In genomic region chr3:149618151-149619123, GRCh38 we compare ENCODE assay signal across 11 cellular contexts. TPM values are rescaled to one million over a fixed set of nuclear protein-coding genes. Genes with fewer than 3 reads are reported as not detected.
DNase-seq lines count a peak whose midpoint lies in the region; ATAC-seq and TF ChIP-seq lines count a peak whose summit lies in the region.
"Had no signal": no experiment of that assay in that cellular context is flagged by ENCODE, and none has a peak within 500 bp of the region (broad histone marks: within the 10 kb centered on the region; RNA-seq: fewer than 3 reads in every experiment).

No MANE protein-coding gene starts in this region.

- TF ChIP-seq CTCF in gastroesophageal sphincter (IDR thresholded peaks at IDR 0.05) (no peak), osteoblast (IDR thresholded peaks at IDR 0.05; ENCODE audit: extremely low read depth, low read depth, low read length) (no peak)

- 59 to 60% methylated on average over 15 of the region's 15 CpGs for WGBS in GM23248 (ENCODE audit: low coverage in 1 of 2, low lambda C conversion rate in 2 of 2, missing lambda C conversion rate in 2 of 2), 2 experiments
- WGBS in gastroesophageal sphincter (ENCODE audit: low coverage in 1 of 2), 2 donors = 55 to 62% methylated on average over 12 of the region's 15 CpGs

- H3K4me3 ChIP-seq in GM23248 = no peak overlapping the region
- no peak overlapping the region for H3K4me3 ChIP-seq in gastroesophageal sphincter
- no peak overlapping the region for H3K4me3 ChIP-seq in osteoblast (ENCODE audit: insufficient read depth, low read length)

- ATAC-seq in gastroesophageal sphincter (no peak), GM21515 (IDR thresholded peaks at IDR 0.05; ENCODE audit: unreplicated experiment) (no peak), GM21529 (IDR thresholded peaks at IDR 0.05; ENCODE audit: unreplicated experiment) (no peak)

- H3K4me1 ChIP-seq in GM23248 (ENCODE audit: insufficient read depth) = peaks cover 55% of the 10 kb centered on the region
- peaks cover 31 to 99% (median 31%) of the 10 kb centered on the region in 3 donors for H3K4me1 ChIP-seq in gastroesophageal sphincter
- peaks cover 64% of the 10 kb centered on the region for H3K4me1 ChIP-seq in osteoblast (ENCODE audit: insufficient read depth, low read length)
- H3K4me1 ChIP-seq: parathyroid adenoma had no signal

- H2AFZ ChIP-seq in GM23248 (no peak overlapping the region), osteoblast (ENCODE audit: low read length) (no peak overlapping the region)
- H2AFZ ChIP-seq: parathyroid adenoma had no signal

- peak overlapping the region; percentile 97; the same call in 1 of the 2 replicates for H3K27ac ChIP-seq in GM23248
- peak overlapping the region in 3 of 4 donors; percentile 4 to 47 (median 13) for H3K27ac ChIP-seq in gastroesophageal sphincter
- peak overlapping the region; percentile 89 for H3K27ac ChIP-seq in osteoblast (ENCODE audit: low read depth, low read length)
- H3K27ac ChIP-seq: C4-2B, parathyroid adenoma had no signal

- in situ Hi-C loops in GM23248 (cut with MboI) = no loop called here

- H3K4me2 ChIP-seq in GM23248 (ENCODE audit: unreplicated experiment) (no peak overlapping the region), osteoblast (ENCODE audit: insufficient read depth, low read length) (peak overlapping the region; percentile 40)

- no peak for TF ChIP-seq POLR2A in gastroesophageal sphincter (IDR thresholded peaks at IDR 0.05)

- no peaks in the 10 kb centered on the region for H4K20me1 ChIP-seq in GM23248 (ENCODE audit: insufficient read depth)
- H4K20me1 ChIP-seq in osteoblast (ENCODE audit: insufficient read depth, low read length) = peaks cover 41% of the 10 kb centered on the region

- H3K79me2 ChIP-seq in GM23248 (ENCODE audit: insufficient read depth) (peaks cover 89% of the 10 kb centered on the region), osteoblast (ENCODE audit: insufficient read depth, low read length) (peaks cover 87% of the 10 kb centered on the region)

- H3K9me3 ChIP-seq in GM23248 (ENCODE audit: low read depth) (no peaks in the 10 kb centered on the region), gastroesophageal sphincter (no peaks in the 10 kb centered on the region), osteoblast (ENCODE audit: low read depth, low read length) (no peaks in the 10 kb centered on the region)

- no peak for TF ChIP-seq EP300 in gastroesophageal sphincter (IDR thresholded peaks at IDR 0.05)

- DNase-seq in GM23248 = no peak
- DNase-seq in amniotic epithelial cell (ENCODE audit: low read depth) = peak; percentile 71
- DNase-seq in osteoblast (ENCODE audit: insufficient read length, low spot score, missing footprints) = peak; percentile 41
- DNase-seq in NCI-H1092 treated with DMSO at 0.1 percent for 48 hours (lab: John Stamatoyannopoulos, UW) = no peak
- no peak for DNase-seq in activated T-cell treated with anti-CD3 and anti-CD28 coated beads, Interleukin-2, amount 50 U/mL, for 48 hours
- DNase-seq: NCI-H1694 had no signal

- peaks cover 59% of the 10 kb centered on the region for H3F3A ChIP-seq in GM23248 (ENCODE audit: insufficient read depth)

- no peak overlapping the region for H3K9ac ChIP-seq in GM23248
- H3K9ac ChIP-seq: parathyroid adenoma had no signal

- no peaks in the 10 kb centered on the region for H3K9me2 ChIP-seq in GM23248 (ENCODE audit: insufficient read depth)

- H3K27me3 ChIP-seq in GM23248 (replicated peaks; ENCODE audit: insufficient read depth) = no peaks in the 10 kb centered on the region
- H3K27me3 ChIP-seq in gastroesophageal sphincter = no peaks in the 10 kb centered on the region
- H3K27me3 ChIP-seq in osteoblast (ENCODE audit: insufficient read depth, low read length) = no peaks in the 10 kb centered on the region

- H3K36me3 ChIP-seq in GM23248 (ENCODE audit: low read depth) = no peaks in the 10 kb centered on the region
- no peaks in the 10 kb centered on the region for H3K36me3 ChIP-seq in gastroesophageal sphincter
- peaks cover 5% of the 10 kb centered on the region for H3K36me3 ChIP-seq in osteoblast (ENCODE audit: insufficient read depth, low read length)

RNA-seq across cellular contexts. Expression of gene WWTR1, which starts 39.4 kb away (rescaled TPM):
- 53.3 and 57.4 TPM in 2 replicates for total RNA-seq in GM23248 (2014; rRNA removed; shearing (Covaris generic))
- 75.7 and 78.2 TPM in 2 replicates for polyA plus RNA-seq in GM23248 (2016; fragmentation: Nextera tagmentation; extraction: Ambion mirVana)
- 100 to 1,000 TPM; 239 to 482 (median 321) TPM for total RNA-seq in gastroesophageal sphincter
- total RNA-seq in osteoblast = 79.3 and 84.7 TPM in 2 replicates

Comparison
In these comparisons a context has a peak if more than half of its experiments do, and no peak if none do; other contexts are left out.
1. DNase-seq: peak in amniotic epithelial cell (single experiment) and osteoblast (single experiment); none in GM23248 (single experiment), NCI-H1092 treated with DMSO at 0.1 percent for 48 hours (single experiment) and activated T-cell treated with anti-CD3 and anti-CD28 coated beads, Interleukin-2, amount 50 U/mL, for 48 hours (0 of 2).
2. H3K27ac ChIP-seq: peak in every context shown above with its lines; median percentile 97 in GM23248; 89 in osteoblast; 13 in gastroesophageal sphincter.